ENCODE assay signal across 9 cellular contexts in genomic region chr10:50561816-50562215, GRCh38.
DNase-seq lines count a peak whose midpoint lies in the region; ATAC-seq and TF ChIP-seq lines count a peak whose summit lies in the region.
"Had no signal": no experiment of that assay in that cellular context is flagged by ENCODE, and none has a peak within 500 bp of the region (broad histone marks: within the 10 kb centered on the region; RNA-seq: fewer than 3 reads in every experiment).

No MANE protein-coding gene starts in this region.

- H3K14ac ChIP-seq in neuronal stem cell (ENCODE audit: low read length): no peak overlapping the region

- no peak for TF ChIP-seq EP300 in gastroesophageal sphincter (IDR thresholded peaks at IDR 0.05)

- no peak overlapping the region for H2BK5ac ChIP-seq in neuronal stem cell (ENCODE audit: low read length)

- H3K9me3 ChIP-seq in Peyer's patch (no peaks in the 10 kb centered on the region), gastroesophageal sphincter (no peaks in the 10 kb centered on the region), thoracic aorta (no peaks in the 10 kb centered on the region), neuronal stem cell (replicated peaks in 1 of 2; ENCODE audit: control insufficient read depth in 2 of 2, insufficient read depth in 1 of 2, low read depth in 1 of 2, low read length in 2 of 2) (no peaks in the 10 kb centered on the region)

- H3K23ac ChIP-seq in neuronal stem cell (ENCODE audit: low read depth, low read length, poor library complexity): no peak overlapping the region

- H3K4me2 ChIP-seq in neuronal stem cell (ENCODE audit: insufficient read depth, low read length, poor library complexity, severe bottlenecking): no peak overlapping the region

- H3K27ac ChIP-seq in Peyer's patch (no peak overlapping the region), gastroesophageal sphincter (peak overlapping the region; percentile 66 to 85 (median 74)), thoracic aorta (peak overlapping the region in 1 of 2 donors; percentile 17), neuronal stem cell (replicated peaks; ENCODE audit: low read length) (no peak overlapping the region)

- no peak overlapping the region for H3K18ac ChIP-seq in neuronal stem cell (ENCODE audit: low read length)

- no peak overlapping the region for H4K8ac ChIP-seq in neuronal stem cell (ENCODE audit: low read depth, low read length)

- DNase-seq in NCI-H2107 treated with DMSO at 0.1 percent for 48 hours (lab: John Stamatoyannopoulos, UW; ENCODE audit: unreplicated experiment): peak; percentile 28
- no peak for DNase-seq in NCI-H2107 (lab: John Stamatoyannopoulos, UW)
- DNase-seq in Peyer's patch: no peak
- DNase-seq in thoracic aorta (ENCODE audit: low spot score): no peak
- no peak for DNase-seq in SKM-1 (lab: John Stamatoyannopoulos, UW; ENCODE audit: unreplicated experiment)
- DNase-seq in neuronal stem cell (ENCODE audit: low spot score): no peak
- DNase-seq: foreskin melanocyte had no signal

- no peak overlapping the region for H2BK15ac ChIP-seq in neuronal stem cell (ENCODE audit: low read length)

- H3K9ac ChIP-seq in neuronal stem cell (ENCODE audit: low read depth, low read length, poor library complexity): no peak overlapping the region

- H4K91ac ChIP-seq in neuronal stem cell (ENCODE audit: low read depth, low read length, poor library complexity): no peak overlapping the region

- H2BK12ac ChIP-seq in neuronal stem cell (ENCODE audit: low read length): no peak overlapping the region

- no peaks in the 10 kb centered on the region for H3K36me3 ChIP-seq in Peyer's patch
- no peaks in the 10 kb centered on the region for H3K36me3 ChIP-seq in gastroesophageal sphincter
- no peaks in the 10 kb centered on the region for H3K36me3 ChIP-seq in thoracic aorta
- H3K36me3 ChIP-seq in neuronal stem cell (replicated peaks in 1 of 2; ENCODE audit: control insufficient read depth in 2 of 2, insufficient read depth in 2 of 2, low read length in 2 of 2): no peaks in the 10 kb centered on the region

- WGBS in gastroesophageal sphincter (ENCODE audit: low coverage in 1 of 2), 2 donors: 65 to 91% methylated on average over 1 to 2 of the region's 2 CpGs
- WGBS in neuronal stem cell (ENCODE audit: extremely low coverage in 2 of 2, insufficient read length in 2 of 2, insufficient replicate concordance in 1 of 2), 2 donors: no CpG with 5 or more reads among the region's 2 CpGs

- H3K4me1 ChIP-seq in Peyer's patch: peaks cover 0 to 5% (median 0%) of the 10 kb centered on the region in 4 donors
- peaks cover 11 to 46% (median 24%) of the 10 kb centered on the region in 3 donors for H3K4me1 ChIP-seq in gastroesophageal sphincter
- H3K4me1 ChIP-seq in thoracic aorta (ENCODE audit: control insufficient read depth in 1 of 2, low read depth in 2 of 2): peaks cover 24 to 34% of the 10 kb centered on the region in 2 donors
- H3K4me1 ChIP-seq in neuronal stem cell (ENCODE audit: control insufficient read depth in 2 of 2, insufficient read depth in 1 of 2, low read depth in 1 of 2, low read length in 2 of 2): no peaks in the 10 kb centered on the region

- no peak overlapping the region for H2AFZ ChIP-seq in neuronal stem cell (ENCODE audit: low read length)

- no peaks in the 10 kb centered on the region for H3K79me1 ChIP-seq in neuronal stem cell (ENCODE audit: low read depth, low read length)

- H2AK5ac ChIP-seq in neuronal stem cell (ENCODE audit: low read depth, low read length): no peak overlapping the region

- peak; percentile 29 for ATAC-seq in gastroesophageal sphincter
- no peak for ATAC-seq in thoracic aorta (ENCODE audit: insufficient number of reproducible peaks, low FRiP score, low read depth)
- ATAC-seq in GM21381 (IDR thresholded peaks at IDR 0.05; ENCODE audit: unreplicated experiment): no peak

- no peak overlapping the region for H2BK120ac ChIP-seq in neuronal stem cell (ENCODE audit: low read depth, low read length)

- TF ChIP-seq POLR2A in Peyer's patch (IDR thresholded peaks at IDR 0.05) (no peak), gastroesophageal sphincter (IDR thresholded peaks at IDR 0.05) (no peak)

- TF ChIP-seq CTCF in Peyer's patch (IDR thresholded peaks at IDR 0.05) (peak; percentile 15 to 56 (median 50)), gastroesophageal sphincter (IDR thresholded peaks at IDR 0.05) (peak; percentile 48 to 73 (median 56)), thoracic aorta (IDR thresholded peaks at IDR 0.05) (peak; percentile 26)

- H3K4ac ChIP-seq in neuronal stem cell (ENCODE audit: low read length): no peak overlapping the region

- H3K4me3 ChIP-seq in Peyer's patch (no peak overlapping the region), gastroesophageal sphincter (no peak overlapping the region), thoracic aorta (no peak overlapping the region), neuronal stem cell (ENCODE audit: low read length in 2 of 2) (no peak overlapping the region)

- H3K27me3 ChIP-seq in Peyer's patch (no peaks in the 10 kb centered on the region), gastroesophageal sphincter (no peaks in the 10 kb centered on the region), thoracic aorta (replicated peaks; ENCODE audit: insufficient read depth) (no peaks in the 10 kb centered on the region), neuronal stem cell (ENCODE audit: control insufficient read depth in 3 of 3, insufficient read depth in 3 of 3, low read depth in 1 of 3, low read length in 3 of 3) (no peaks in the 10 kb centered on the region)

Comparison
In these comparisons a context has a peak if more than half of its experiments do, and no peak if none do; other contexts are left out.
1. H3K27ac ChIP-seq: peak in gastroesophageal sphincter (4 of 4); none in Peyer's patch (0 of 4) and neuronal stem cell (single experiment).
2. Peak in every context shown above with its lines, with median percentiles within 50 percentile points of each other: CTCF ChIP-seq.